Comparison of ENCODE assay signal across 11 cellular contexts in the genomic region with DNA sequence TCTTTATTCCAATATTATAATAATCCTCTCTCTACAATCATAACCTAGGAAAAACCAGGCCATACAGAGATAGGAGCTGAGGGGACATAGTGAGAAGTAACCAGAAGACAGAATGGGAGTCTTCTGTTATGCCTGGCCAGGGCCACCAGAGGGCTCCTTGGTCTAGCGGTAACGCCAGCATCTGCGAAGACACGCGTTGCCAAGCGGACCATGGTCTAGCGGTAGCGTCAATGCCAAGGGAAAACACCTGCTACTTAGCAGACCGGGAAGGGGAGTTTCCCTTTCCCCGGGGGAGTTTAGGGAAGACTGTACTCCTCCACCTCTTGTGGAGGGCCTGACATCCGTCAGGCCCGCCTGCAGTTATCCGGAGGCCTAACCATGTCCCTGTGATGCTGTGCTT. TPM values are rescaled to one million over a fixed set of nuclear protein-coding genes. Genes with fewer than 3 reads are reported as not detected.
DNase-seq lines count a peak whose midpoint lies in the region; ATAC-seq and TF ChIP-seq lines count a peak whose summit lies in the region.
"Had no signal": no experiment of that assay in that cellular context is flagged by ENCODE, and none has a peak within 500 bp of the region (broad histone marks: within the 10 kb centered on the region; RNA-seq: fewer than 3 reads in every experiment).

No MANE protein-coding gene starts in this region.

- H3K4me3 Mint-ChIP-seq in chondrocyte (ENCODE audit: unreplicated experiment) (no peak overlapping the region), nephron progenitor cell (no peak overlapping the region)

- H3K9me3 Mint-ChIP-seq in chondrocyte (ENCODE audit: low read depth) (no peaks in the 10 kb centered on the region), nephron progenitor cell (no peaks in the 10 kb centered on the region)

- peak; percentile 58 for ATAC-seq in HG03442 (IDR thresholded peaks at IDR 0.05; ENCODE audit: unreplicated experiment)
- ATAC-seq in GM19455 (IDR thresholded peaks at IDR 0.05; ENCODE audit: unreplicated experiment), result no peak

- H3K27ac Mint-ChIP-seq in chondrocyte (ENCODE audit: unreplicated experiment) (no peak overlapping the region), nephron progenitor cell (no peak overlapping the region)

- H3K36me3 Mint-ChIP-seq in chondrocyte (ENCODE audit: low read depth) (peaks cover 23% of the 10 kb centered on the region), nephron progenitor cell (ENCODE audit: low read depth) (peaks cover 74% of the 10 kb centered on the region)

- DNase-seq in DMS 273 (lab: John Stamatoyannopoulos, UW; ENCODE audit: unreplicated experiment) (peak; percentile 21), DMS 273 treated with DMSO at 0.1 percent for 48 hours (lab: John Stamatoyannopoulos, UW) (no peak), chondrocyte (ENCODE audit: low spot score) (no peak), nephron progenitor cell (peak; percentile 56), mucosa of gallbladder (ENCODE audit: low spot score) (no peak), NOMO-1 (lab: John Stamatoyannopoulos, UW; ENCODE audit: unreplicated experiment in 2 of 2) (no peak)
- DNase-seq: 8988T; activated CD4-positive, alpha-beta T cell treated with anti-CD3 and anti-CD28 coated beads for 4 hours; NCI-H748 treated with DMSO at 0.1 percent for 48 hours had no signal

- H3K27me3 Mint-ChIP-seq in chondrocyte (ENCODE audit: low read depth), result no peaks in the 10 kb centered on the region
- H3K27me3 Mint-ChIP-seq in nephron progenitor cell (ENCODE audit: low read depth, poor library complexity), result no peaks in the 10 kb centered on the region

- H3K4me1 Mint-ChIP-seq in chondrocyte (ENCODE audit: low read depth) (no peaks in the 10 kb centered on the region), nephron progenitor cell (peaks cover 5% of the 10 kb centered on the region)

- TF ChIP-seq CTCF in chondrocyte (IDR thresholded peaks at IDR 0.05) (peak; percentile 58), nephron progenitor cell (IDR thresholded peaks at IDR 0.05) (peak; percentile 61)

RNA-seq across cellular contexts. Expression of a gene that starts 36.6 kb away (rescaled TPM):
- total RNA-seq in chondrocyte (16.0 to 19.3 TPM (median 17.6 TPM) in 3 replicates), mucosa of gallbladder (11.4 TPM)

RNA-seq across cellular contexts. Expression of a gene that starts 37.8 kb away (rescaled TPM):
- total RNA-seq in chondrocyte (62.5 to 69.7 TPM (median 67.6 TPM) in 3 replicates), mucosa of gallbladder (59.2 TPM)

Comparison
In these comparisons a context has a peak if more than half of its experiments do, and no peak if none do; other contexts are left out.
1. DNase-seq: peak in DMS 273 (single experiment) and nephron progenitor cell (single experiment); none in DMS 273 treated with DMSO at 0.1 percent for 48 hours (single experiment), chondrocyte (single experiment), mucosa of gallbladder (single experiment) and NOMO-1 (0 of 2).